In genomic region chr7:91876391-91877133, GRCh38 we compare ENCODE assay signal across 2 cellular contexts.
TF ChIP-seq lines count a peak whose summit lies in the region.

No MANE protein-coding gene starts in this region.

TF ChIP-seq in IMR-90, 13 proteins besides CTCF, POLR2A, EP300 and RAD21:
- TF ChIP-seq ELK1 (IDR thresholded peaks at IDR 0.05; ENCODE audit: borderline replicate concordance, low read depth, low read length) (no peak), FOS (IDR thresholded peaks at IDR 0.05; ENCODE audit: low read depth, low read length) (no peak), RCOR1 (IDR thresholded peaks at IDR 0.05; ENCODE audit: insufficient replicate concordance, low read length) (no peak), CHD1 (IDR thresholded peaks at IDR 0.05; ENCODE audit: low read depth, low read length) (no peak), NFE2L2 (IDR thresholded peaks at IDR 0.05; ENCODE audit: low read depth, low read length) (no peak), SMC3 (IDR thresholded peaks at IDR 0.05; ENCODE audit: low read depth, low read length) (no peak), RFX5 (IDR thresholded peaks at IDR 0.05; ENCODE audit: low read depth, low read length) (no peak), BHLHE40 (IDR thresholded peaks at IDR 0.05; ENCODE audit: low read depth, low read length) (no peak), MAFK (IDR thresholded peaks at IDR 0.05; ENCODE audit: low read depth, low read length) (no peak), CEBPB (IDR thresholded peaks at IDR 0.05; ENCODE audit: low read depth, low read length) (no peak), MXI1 (IDR thresholded peaks at IDR 0.05; ENCODE audit: borderline replicate concordance, low read depth, low read length) (no peak), MAZ (IDR thresholded peaks at IDR 0.05; ENCODE audit: borderline replicate concordance, low read depth, low read length) (no peak)
- TF ChIP-seq, protein P1, sequence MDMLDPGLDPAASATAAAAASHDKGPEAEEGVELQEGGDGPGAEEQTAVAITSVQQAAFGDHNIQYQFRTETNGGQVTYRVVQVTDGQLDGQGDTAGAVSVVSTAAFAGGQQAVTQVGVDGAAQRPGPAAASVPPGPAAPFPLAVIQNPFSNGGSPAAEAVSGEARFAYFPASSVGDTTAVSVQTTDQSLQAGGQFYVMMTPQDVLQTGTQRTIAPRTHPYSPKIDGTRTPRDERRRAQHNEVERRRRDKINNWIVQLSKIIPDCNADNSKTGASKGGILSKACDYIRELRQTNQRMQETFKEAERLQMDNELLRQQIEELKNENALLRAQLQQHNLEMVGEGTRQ (IDR thresholded peaks at IDR 0.05; ENCODE audit: low read depth, low read length): no peak

TF ChIP-seq in K562, 482 proteins besides CTCF, POLR2A, EP300 and RAD21:
- TF ChIP-seq, protein P2, sequence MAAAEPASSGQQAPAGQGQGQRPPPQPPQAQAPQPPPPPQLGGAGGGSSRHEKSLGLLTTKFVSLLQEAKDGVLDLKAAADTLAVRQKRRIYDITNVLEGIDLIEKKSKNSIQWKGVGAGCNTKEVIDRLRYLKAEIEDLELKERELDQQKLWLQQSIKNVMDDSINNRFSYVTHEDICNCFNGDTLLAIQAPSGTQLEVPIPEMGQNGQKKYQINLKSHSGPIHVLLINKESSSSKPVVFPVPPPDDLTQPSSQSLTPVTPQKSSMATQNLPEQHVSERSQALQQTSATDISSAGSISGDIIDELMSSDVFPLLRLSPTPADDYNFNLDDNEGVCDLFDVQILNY (CRISPR knock-in tag; IDR thresholded peaks at IDR 0.05): no peak
- TF ChIP-seq ZBTB33 (CRISPR knock-in tag; IDR thresholded peaks at IDR 0.05) (peak; percentile 89), CTCFL (IDR thresholded peaks at IDR 0.05; ENCODE audit: borderline replicate concordance, insufficient read depth, low read depth, low read length, poor library complexity, severe bottlenecking) (peak; percentile 30)
